ENCODE assay signal across 9 cellular contexts in genomic region chr10:102612964-102613275, GRCh38. TPM values are rescaled to one million over a fixed set of nuclear protein-coding genes. Genes with fewer than 3 reads are reported as not detected.
A peak's percentile ranks its signal among the peaks of the same experiment; 100 is the strongest.
DNase-seq lines count a peak whose midpoint lies in the region; ATAC-seq and TF ChIP-seq lines count a peak whose summit lies in the region.
"Had no signal": no experiment of that assay in that cellular context is flagged by ENCODE, and none has a peak within 500 bp of the region (broad histone marks: within the 10 kb centered on the region; RNA-seq: fewer than 3 reads in every experiment).

No MANE protein-coding gene starts in this region.

- H3K4me3 ChIP-seq in GM23338 = no peak overlapping the region
- no peak overlapping the region for H3K4me3 ChIP-seq in esophagus (ENCODE audit: low read depth in 1 of 2, low read length in 2 of 2)
- H3K4me3 ChIP-seq in PC-9 = no peak overlapping the region
- H3K4me3 ChIP-seq: gastrocnemius medialis had no signal

- ATAC-seq in GM23338 = no peak
- ATAC-seq in GM21447 (IDR thresholded peaks at IDR 0.05; ENCODE audit: unreplicated experiment) = no peak
- ATAC-seq: gastrocnemius medialis had no signal

- no peaks in the 10 kb centered on the region for H3K9me2 ChIP-seq in GM23338 (ENCODE audit: insufficient read depth)
- no peaks in the 10 kb centered on the region for H3K9me2 ChIP-seq in PC-9 (ENCODE audit: insufficient read depth)

- no peaks in the 10 kb centered on the region for H3K9me3 Mint-ChIP-seq in GM23338

- peaks cover 3% of the 10 kb centered on the region; the same call in 1 of the 2 replicates for H3K4me1 ChIP-seq in GM23338 (ENCODE audit: insufficient read depth)
- H3K4me1 ChIP-seq in esophagus (ENCODE audit: control insufficient read depth in 2 of 2, insufficient read depth in 2 of 2, low read length in 1 of 2) = peaks cover 2 to 14% of the 10 kb centered on the region in 2 donors
- no peaks in the 10 kb centered on the region for H3K4me1 ChIP-seq in PC-9 (replicated peaks; ENCODE audit: insufficient read depth)

- H3F3A ChIP-seq in GM23338 (replicated peaks; ENCODE audit: low read depth) (no peaks in the 10 kb centered on the region), PC-9 (ENCODE audit: insufficient read depth, low read depth) (no peaks in the 10 kb centered on the region)

- peaks cover 12% of the 10 kb centered on the region for H3K4me1 Mint-ChIP-seq in GM23338

- POLR2A ChIA-PET in PC-9 (lab: Charles Lee; ENCODE audit: unreplicated experiment) = no interaction called here

- BruUV-seq in PC-9 (replicated peaks; lab: Mats Ljungman, UMichigan) = no TSS peak

- TF ChIP-seq CTCF in GM23338 (conservative IDR thresholded peaks at IDR 0.05; ENCODE audit: low read depth in 2 of 2) (no peak), PC-9 (conservative IDR thresholded peaks at IDR 0.05) (no peak)

- H3K4me2 ChIP-seq in GM23338 = no peak overlapping the region
- H3K4me2 ChIP-seq in PC-9 = no peak overlapping the region

- H4K20me1 ChIP-seq in GM23338 (replicated peaks; ENCODE audit: insufficient read depth) (no peaks in the 10 kb centered on the region), PC-9 (ENCODE audit: insufficient read depth) (no peaks in the 10 kb centered on the region)

- peak overlapping the region; percentile 72 for H3K27ac Mint-ChIP-seq in GM23338

- no peak overlapping the region for H3K4me3 Mint-ChIP-seq in GM23338

- H3K9me3 ChIP-seq in esophagus (ENCODE audit: control insufficient read depth in 2 of 2, insufficient read depth in 1 of 2, low read depth in 1 of 2, low read length in 1 of 2) = no peaks in the 10 kb centered on the region
- no peaks in the 10 kb centered on the region for H3K9me3 ChIP-seq in PC-9 (ENCODE audit: insufficient read depth, low read depth)
- H3K9me3 ChIP-seq: gastrocnemius medialis had no signal

- H3K27me3 Mint-ChIP-seq in GM23338 (ENCODE audit: insufficient read depth, low read depth, poor library complexity) = peaks cover 5% of the 10 kb centered on the region

- WGBS in esophagus, 2 donors = 75 to 77% methylated on average over 8 of the region's 8 CpGs

- H3K36me3 Mint-ChIP-seq in GM23338 (ENCODE audit: low read depth) = no peaks in the 10 kb centered on the region; the same call in 2 of the 3 replicates

- no peak overlapping the region for H2AFZ ChIP-seq in GM23338
- H2AFZ ChIP-seq in PC-9 = no peak overlapping the region

- H3K27me3 ChIP-seq in GM23338 (ENCODE audit: insufficient read depth) (no peaks in the 10 kb centered on the region), esophagus (ENCODE audit: control insufficient read depth in 1 of 2, insufficient read depth in 2 of 2, low read length in 2 of 2) (no peaks in the 10 kb centered on the region), PC-9 (ENCODE audit: insufficient read depth, low read depth) (no peaks in the 10 kb centered on the region)
- H3K27me3 ChIP-seq: gastrocnemius medialis had no signal

- H3K36me3 ChIP-seq in GM23338 (ENCODE audit: insufficient read depth) (no peaks in the 10 kb centered on the region), esophagus (ENCODE audit: control insufficient read depth in 2 of 2, insufficient read depth in 2 of 2, low read length in 1 of 2) (peaks cover 9 to 20% of the 10 kb centered on the region in 2 donors), PC-9 (ENCODE audit: low read depth) (no peaks in the 10 kb centered on the region)
- H3K36me3 ChIP-seq: gastrocnemius medialis had no signal

- no peak for DNase-seq in GM23338 (ENCODE audit: low spot score)
- peak; percentile 60 for DNase-seq in activated CD8-positive, alpha-beta memory T cell treated with anti-CD3 and anti-CD28 coated beads, Interleukin-2, amount 50 U/mL, for 4 hours
- peak; percentile 29 to 40 for DNase-seq in stimulated activated CD4-positive, alpha-beta T cell treated with anti-CD3 and anti-CD28 coated beads, Interleukin-4, amount 100 ng/mL, for 48 hours (ENCODE audit: low read depth in 2 of 2)
- no peak for DNase-seq in NCI-H345 (lab: John Stamatoyannopoulos, UW)
- no peak for DNase-seq in PC-9
- DNase-seq in NCI-H510A (lab: John Stamatoyannopoulos, UW) = no peak
- DNase-seq: gastrocnemius medialis had no signal

- H3K79me2 ChIP-seq in GM23338 (replicated peaks; ENCODE audit: insufficient read depth) (no peaks in the 10 kb centered on the region), PC-9 (ENCODE audit: low read depth) (no peaks in the 10 kb centered on the region)

- intact Hi-C loops in PC-9 (cut with micrococcal nuclease; ENCODE audit: unreplicated experiment) = no loop called here

- 0 out of 2 replicates have a peak overlapping the region, but pooled peaks have one; percentile 59 for H3K27ac ChIP-seq in GM23338 (ENCODE audit: low read depth)
- H3K27ac ChIP-seq in esophagus (ENCODE audit: low read depth in 2 of 2, low read length in 1 of 2) = peak overlapping the region; percentile 29 to 74
- no peak overlapping the region for H3K27ac ChIP-seq in PC-9

- CTCF ChIA-PET in PC-9 (lab: Charles Lee) = no interaction called here

TF ChIP-seq in GM23338, 12 proteins besides CTCF, POLR2A, EP300 and RAD21:
- TF ChIP-seq ZNF114 (CRISPR knock-in tag; IDR thresholded peaks at IDR 0.05) = no peak
- TF ChIP-seq ZNF331 (CRISPR knock-in tag; IDR thresholded peaks at IDR 0.05; ENCODE audit: low read depth) = no peak
- TF ChIP-seq POLR2AphosphoS5 (IDR thresholded peaks at IDR 0.05; ENCODE audit: low read depth) = no peak
- TF ChIP-seq ETS1 (IDR thresholded peaks at IDR 0.05) = no peak
TF ChIP-seq in GM23338: peak in this region for 0.

RNA-seq across cellular contexts. Expression of gene TRIM8, which starts 31.4 kb away (rescaled TPM):
- total RNA-seq in GM23338 (2014; rRNA removed; shearing (Covaris generic)) = 33.4 and 36.7 TPM in 2 replicates
- polyA plus RNA-seq in GM23338 (2016; fragmentation: Nextera tagmentation; extraction: Ambion mirVana) = 15.1 and 20.2 TPM in 2 replicates
- 10 to 100 TPM; 26.4 to 33.3 TPM for polyA plus RNA-seq in esophagus
- 59.8 and 73.0 TPM in 2 replicates for total RNA-seq in PC-9 (2021)

Comparison
In these comparisons a context has a peak if more than half of its experiments do, and no peak if none do; other contexts are left out.
1. DNase-seq: peak in activated CD8-positive, alpha-beta memory T cell treated with anti-CD3 and anti-CD28 coated beads, Interleukin-2, amount 50 U/mL, for 4 hours (single experiment) and stimulated activated CD4-positive, alpha-beta T cell treated with anti-CD3 and anti-CD28 coated beads, Interleukin-4, amount 100 ng/mL, for 48 hours (2 of 2); none in GM23338 (single experiment), NCI-H345 (single experiment), PC-9 (0 of 2) and NCI-H510A (single experiment).